ENCODE assay signal across 34 cellular contexts in the genomic region with DNA sequence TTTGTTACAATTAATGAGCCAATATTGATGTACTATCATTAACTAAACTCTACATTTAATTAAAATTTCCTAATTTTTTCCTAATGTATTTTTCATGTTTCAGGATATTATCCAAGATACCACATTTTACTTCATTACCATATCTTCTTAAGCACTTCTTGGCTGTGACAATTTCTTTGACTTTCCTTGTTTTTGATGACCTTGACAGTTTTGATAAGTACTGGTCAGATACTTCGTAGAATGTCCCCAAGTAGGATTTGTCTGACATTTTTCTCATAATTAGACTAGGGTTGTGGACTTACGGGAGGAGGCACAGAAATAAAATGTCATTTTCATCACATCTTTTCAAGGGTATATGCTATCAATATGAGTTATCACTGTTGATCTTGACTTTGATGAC.
A peak's percentile ranks its signal among the peaks of the same experiment; 100 is the strongest.
DNase-seq lines count a peak whose midpoint lies in the region; ATAC-seq, FAIRE-seq and TF ChIP-seq lines count a peak whose summit lies in the region.
"Had no signal": no experiment of that assay in that cellular context is flagged by ENCODE, and none has a peak within 500 bp of the region (broad histone marks: within the 10 kb centered on the region; RNA-seq: fewer than 3 reads in every experiment).

No MANE protein-coding gene starts in this region.

- no peak overlapping the region for H3K9ac ChIP-seq in HepG2 (ENCODE audit: insufficient read depth, low read depth, low read length)
- H3K9ac ChIP-seq in IMR-90 (ENCODE audit: low read depth, low read length), result no peak overlapping the region
- no peak overlapping the region for H3K9ac ChIP-seq in GM12878 (ENCODE audit: control insufficient read depth, insufficient read depth, low read length)
- H3K9ac ChIP-seq: BLaER1; BLaER1 treated with 17β-estradiol and CSF1 and Interleukin-3, amounts not matched to agents 10 nM and 100 nM had no signal

- H3K18ac ChIP-seq in IMR-90 (ENCODE audit: low read depth, low read length), result no peak overlapping the region

- H2BK5ac ChIP-seq in IMR-90 (ENCODE audit: low read depth, low read length, poor library complexity, severe bottlenecking), result no peak overlapping the region

- H3K79me2 ChIP-seq in HepG2 (ENCODE audit: insufficient read depth, low read length) (no peaks in the 10 kb centered on the region), GM12878 (ENCODE audit: control insufficient read depth, insufficient read depth, low read length) (no peaks in the 10 kb centered on the region)

- FAIRE-seq in HepG2 (lab: Jason Lieb, UNC), result no peak
- FAIRE-seq in A549 (lab: Jason Lieb, UNC), result no peak
- FAIRE-seq in GM12878 (lab: Jason Lieb, UNC), result peak; percentile 31
- FAIRE-seq: A204.1, D721Med had no signal

- H3K9me1 ChIP-seq in IMR-90 (ENCODE audit: insufficient read depth, low read length), result no peaks in the 10 kb centered on the region

- H3K4me1 ChIP-seq in HepG2 (ENCODE audit: insufficient read depth, low read length), result no peaks in the 10 kb centered on the region
- H3K4me1 ChIP-seq in right lobe of liver, result no peaks in the 10 kb centered on the region
- no peaks in the 10 kb centered on the region for H3K4me1 ChIP-seq in A549
- no peaks in the 10 kb centered on the region for H3K4me1 ChIP-seq in IMR-90 (ENCODE audit: control insufficient read depth, insufficient read depth, low read length)
- H3K4me1 ChIP-seq in GM12878 (ENCODE audit: control insufficient read depth, insufficient read depth, low read length), result no peaks in the 10 kb centered on the region
- H3K4me1 ChIP-seq: BE2C; BLaER1; BLaER1 treated with 17β-estradiol and CSF1 and Interleukin-3, amounts not matched to agents 10 nM and 100 nM; Caco-2 had no signal

- no peak overlapping the region for H2AK9ac ChIP-seq in IMR-90 (replicated peaks; ENCODE audit: low read depth, low read length, poor library complexity)

- no peak for TF ChIP-seq CTCF in HepG2 (CRISPR knock-in tag; IDR thresholded peaks at IDR 0.05)
- TF ChIP-seq CTCF in right lobe of liver (IDR thresholded peaks at IDR 0.05), result no peak
- no peak for TF ChIP-seq CTCF in A549 (IDR thresholded peaks at IDR 0.05)
- no peak for TF ChIP-seq CTCF in IMR-90 (conservative IDR thresholded peaks at IDR 0.05; ENCODE audit: low read depth, low read length)
- no peak for TF ChIP-seq CTCF in GM12878 (IDR thresholded peaks at IDR 0.05 in 2 of 3, conservative IDR thresholded peaks at IDR 0.05 in 1 of 3; ENCODE audit: control insufficient read depth in 2 of 3, extremely low read depth in 1 of 3, insufficient read depth in 1 of 3, low read depth in 3 of 3, low read length in 3 of 3)

- dilution Hi-C loops in IMR-90 (cut with HindIII; ENCODE audit: low sequenced_read_pairs, unreplicated experiment), result no loop called here

- H3K56ac ChIP-seq in IMR-90 (ENCODE audit: extremely low read depth, insufficient read depth, low read length), result no peak overlapping the region

- no peak overlapping the region for H4K5ac ChIP-seq in IMR-90 (ENCODE audit: low read depth, low read length)

- intact Hi-C loops in HepG2 (cut with micrococcal nuclease; ENCODE audit: unreplicated experiment), result no loop called here
- intact Hi-C loops in right lobe of liver (cut with DNase I), result no loop called here
- intact Hi-C loops in IMR-90 (cut with micrococcal nuclease), result no loop called here
- intact Hi-C loops in GM12878 (cut with micrococcal nuclease; ENCODE audit: unreplicated experiment), result no loop called here

- no peak overlapping the region for H3K27ac ChIP-seq in HepG2 (ENCODE audit: extremely low read length, insufficient read depth, low read length)
- H3K27ac ChIP-seq in right lobe of liver, result no peak overlapping the region
- no peak overlapping the region for H3K27ac ChIP-seq in A549
- H3K27ac ChIP-seq in IMR-90 (ENCODE audit: insufficient read depth, low read length), result no peak overlapping the region
- H3K27ac ChIP-seq in GM12878 (ENCODE audit: control insufficient read depth, insufficient read depth), result no peak overlapping the region
- H3K27ac ChIP-seq: 22Rv1; BLaER1; BLaER1 treated with 17β-estradiol and CSF1 and Interleukin-3, amounts not matched to agents 10 nM and 100 nM; C4-2B had no signal

- in situ Hi-C loops in HepG2 (cut with HindIII; ENCODE audit: extremely low pct_ligation_motif_present, low pct_unique_long_range_greater_than_20kb) (no loop called here), IMR-90 (cut with MboI; ENCODE audit: low sequenced_read_pairs) (no loop called here), GM12878 (cut with MboI) (no loop called here)

- H4K20me1 ChIP-seq in HepG2 (ENCODE audit: insufficient read depth, low read length), result no peaks in the 10 kb centered on the region
- H4K20me1 ChIP-seq in IMR-90 (ENCODE audit: insufficient read depth, low read length), result no peaks in the 10 kb centered on the region
- H4K20me1 ChIP-seq in GM12878 (ENCODE audit: control insufficient read depth, insufficient read depth), result no peaks in the 10 kb centered on the region
- H4K20me1 ChIP-seq: BLaER1; BLaER1 treated with 17β-estradiol and CSF1 and Interleukin-3, amounts not matched to agents 10 nM and 100 nM had no signal

- no peak for ATAC-seq in HepG2
- no peak for ATAC-seq in right lobe of liver
- no peak for ATAC-seq in A549
- ATAC-seq in IMR-90 (ENCODE audit: low read depth), result no peak
- no peak for ATAC-seq in GM12878
- ATAC-seq in GM19397 (IDR thresholded peaks at IDR 0.05; ENCODE audit: unreplicated experiment), result no peak
- ATAC-seq: CD8-positive, alpha-beta T cell had no signal

- BruUV-seq in HepG2 (replicated peaks; lab: Mats Ljungman, UMichigan), result no TSS peak
- no TSS peak for BruUV-seq in IMR-90 (replicated peaks; lab: Mats Ljungman, UMichigan)
- BruUV-seq in GM12878 (replicated peaks; lab: Mats Ljungman, UMichigan), result no TSS peak

- H4K8ac ChIP-seq in IMR-90 (ENCODE audit: low read depth in 2 of 2, low read length in 2 of 2), result no peak overlapping the region

- H2AFZ ChIP-seq in HepG2 (ENCODE audit: low read length), result no peak overlapping the region
- H2AFZ ChIP-seq in IMR-90 (replicated peaks; ENCODE audit: low read length, poor library complexity), result no peak overlapping the region
- H2AFZ ChIP-seq in GM12878 (ENCODE audit: control insufficient read depth, low read depth, low read length), result no peak overlapping the region

- no peak overlapping the region for H3K4ac ChIP-seq in IMR-90 (ENCODE audit: low read depth, low read length)

- no peaks in the 10 kb centered on the region for H3K79me1 ChIP-seq in IMR-90 (ENCODE audit: low read depth in 1 of 2, low read length in 2 of 2)

- SMC1A ChIA-PET in GM12878 (lab: Charles Lee; ENCODE audit: uncharacterized antibody, unreplicated experiment), result no interaction called here

- 4% methylated on average over 2 of the region's 2 CpGs for WGBS in HepG2 (ENCODE audit: low lambda C conversion rate)
- WGBS in right lobe of liver (ENCODE audit: insufficient coverage, low coverage, low lambda C conversion rate, missing lambda C conversion rate), result 53% methylated on average over 2 of the region's 2 CpGs
- WGBS in A549 (ENCODE audit: missing lambda C conversion rate), result 17% methylated on average over 2 of the region's 2 CpGs
- WGBS in IMR-90 (ENCODE audit: extremely low coverage in 2 of 2, insufficient read length in 1 of 2), 2 experiments, result no CpG with 5 or more reads among the region's 2 CpGs
- WGBS in GM12878 (ENCODE audit: insufficient coverage, insufficient replicate concordance, low lambda C conversion rate, missing lambda C conversion rate), result 0% methylated on average over 2 of the region's 2 CpGs

- no peak overlapping the region for H2BK120ac ChIP-seq in IMR-90 (ENCODE audit: low read depth, low read length)

- RAD21 ChIA-PET in GM12878 (lab: Charles Lee; ENCODE audit: unreplicated experiment), result no interaction called here

- no peak overlapping the region for H2AK5ac ChIP-seq in IMR-90 (ENCODE audit: low read depth, low read length)

- H3K23ac ChIP-seq in IMR-90 (ENCODE audit: low read depth, low read length), result no peak overlapping the region

- no peak for DNase-seq in HepG2 (ENCODE audit: low spot score)
- no peak for DNase-seq in right lobe of liver
- DNase-seq in A549 (ENCODE audit: low read depth in 1 of 2, low spot score in 1 of 2), result no peak
- DNase-seq in IMR-90, result no peak
- DNase-seq in GM12878 (ENCODE audit: low read depth, low spot score), result no peak
- DNase-seq in NCI-H226, result no peak
- no peak for DNase-seq in activated CD4-positive, alpha-beta T cell treated with anti-CD3 and anti-CD28 coated beads for 48 hours
- DNase-seq: 8988T; ACHN; AML-193; BE2C; C1 segment of cervical spinal cord; Caco-2; Calu3; CD4-positive, alpha-beta memory T cell; CD4-positive, alpha-beta T cell; CD4-positive, CD25-positive, alpha-beta regulatory T cell; CD8-positive, alpha-beta memory T cell; CD8-positive, alpha-beta T cell; COR-L47; DMS 273 treated with DMSO at 0.1 percent for 48 hours; DMS153; DMS53; DMS79; DMS79 treated with DMSO at 0.1 percent for 48 hours; DND-41; EL had no signal

- H2BK20ac ChIP-seq in IMR-90 (ENCODE audit: low read depth, low read length), result no peak overlapping the region

- H3K4me2 ChIP-seq in HepG2 (ENCODE audit: low read depth, low read length), result no peak overlapping the region
- no peak overlapping the region for H3K4me2 ChIP-seq in A549
- H3K4me2 ChIP-seq in IMR-90 (ENCODE audit: low read depth, low read length), result no peak overlapping the region
- no peak overlapping the region for H3K4me2 ChIP-seq in GM12878 (ENCODE audit: control insufficient read depth, insufficient read depth)
- H3K4me2 ChIP-seq: BLaER1; BLaER1 treated with 17β-estradiol and CSF1 and Interleukin-3, amounts not matched to agents 10 nM and 100 nM had no signal

- H4K91ac ChIP-seq in IMR-90 (ENCODE audit: insufficient read depth, low read depth, low read length), result no peak overlapping the region

- no peaks in the 10 kb centered on the region for H3K27me3 ChIP-seq in HepG2 (ENCODE audit: control insufficient read depth in 1 of 2, insufficient read depth in 2 of 2, low read length in 2 of 2)
- no peaks in the 10 kb centered on the region for H3K27me3 ChIP-seq in right lobe of liver
- H3K27me3 ChIP-seq in IMR-90 (ENCODE audit: control insufficient read depth, insufficient read depth, low read length), result no peaks in the 10 kb centered on the region
- H3K27me3 ChIP-seq in GM12878 (replicated peaks in 1 of 2; ENCODE audit: control insufficient read depth in 2 of 2, insufficient read depth in 2 of 2, low read length in 1 of 2), result no peaks in the 10 kb centered on the region
- H3K27me3 ChIP-seq: BE2C; BLaER1; BLaER1 treated with 17β-estradiol and CSF1 and Interleukin-3, amounts not matched to agents 10 nM and 100 nM had no signal

- CTCF ChIA-PET in HepG2 (lab: Yijun Ruan, JAX; ENCODE audit: low intra/inter-chr PET ratio, low total read pairs) (no interaction called here), A549 (lab: Yijun Ruan, JAX) (no interaction called here), IMR-90 (lab: Yijun Ruan, JAX) (no interaction called here), GM12878 (lab: Yijun Ruan, JAX) (no interaction called here)

- no peak overlapping the region for H3K4me3 ChIP-seq in HepG2 (replicated peaks in 1 of 3; ENCODE audit: insufficient read depth in 1 of 3, low read depth in 2 of 3, low read length in 3 of 3)
- H3K4me3 ChIP-seq in right lobe of liver, result no peak overlapping the region
- H3K4me3 ChIP-seq in A549, result no peak overlapping the region
- no peak overlapping the region for H3K4me3 ChIP-seq in IMR-90 (ENCODE audit: insufficient read depth, low read depth, low read length)
- H3K4me3 ChIP-seq in GM12878, result no peak overlapping the region
- H3K4me3 ChIP-seq: BLaER1; BLaER1 treated with 17β-estradiol and CSF1 and Interleukin-3, amounts not matched to agents 10 nM and 100 nM had no signal

- TF ChIP-seq EP300 in HepG2 (IDR thresholded peaks at IDR 0.05; ENCODE audit: low read depth in 2 of 2, low read length in 2 of 2) (no peak), HepG2 (CRISPR knock-in tag; IDR thresholded peaks at IDR 0.05; ENCODE audit: borderline replicate concordance) (no peak), A549 (IDR thresholded peaks at IDR 0.05) (no peak), GM12878 (IDR thresholded peaks at IDR 0.05; ENCODE audit: borderline replicate concordance in 1 of 2, control insufficient read depth in 1 of 2, low read depth in 2 of 2, low read length in 2 of 2) (no peak)

- POLR2A ChIA-PET in HepG2 (lab: Yijun Ruan, JAX), result no interaction called here
- POLR2A ChIA-PET in A549 (lab: Yijun Ruan, JAX), result no interaction called here
- POLR2A ChIA-PET in IMR-90 (lab: Charles Lee; ENCODE audit: unreplicated experiment), result no interaction called here
- POLR2A ChIA-PET in GM12878 (lab: Charles Lee), result interaction anchor here (0.6 kb wide), 1 partner anchor 613 kb away, joined by 4 read pairs; no protein-coding TSS in a partner anchor

- H2BK15ac ChIP-seq in IMR-90 (ENCODE audit: low read depth, low read length), result no peak overlapping the region

- no peak overlapping the region for H3K14ac ChIP-seq in IMR-90 (replicated peaks; ENCODE audit: low read depth, low read length)

- no peak for TF ChIP-seq POLR2A in HepG2 (IDR thresholded peaks at IDR 0.05; ENCODE audit: insufficient read depth in 1 of 2, low read depth in 2 of 2, low read length in 2 of 2)
- TF ChIP-seq POLR2A in right lobe of liver (IDR thresholded peaks at IDR 0.05), result no peak
- TF ChIP-seq POLR2A in A549 (IDR thresholded peaks at IDR 0.05; ENCODE audit: low read length), result no peak
- TF ChIP-seq POLR2A in IMR-90 (IDR thresholded peaks at IDR 0.05; ENCODE audit: low read depth, low read length), result no peak
- no peak for TF ChIP-seq POLR2A in GM12878 (IDR thresholded peaks at IDR 0.05; ENCODE audit: low read depth, low read length)

- H3K9me3 ChIP-seq in HepG2 (ENCODE audit: low read length), result peaks cover 90% of the 10 kb centered on the region
- no peaks in the 10 kb centered on the region for H3K9me3 ChIP-seq in right lobe of liver
- H3K9me3 ChIP-seq in A549, result no peaks in the 10 kb centered on the region; the same call in 1 of the 3 replicates
- H3K9me3 ChIP-seq in IMR-90 (ENCODE audit: control insufficient read depth, insufficient read depth, low read length), result peaks cover 8% of the 10 kb centered on the region
- H3K9me3 ChIP-seq in GM12878 (replicated peaks; ENCODE audit: control insufficient read depth, insufficient read depth, low read length), result no peaks in the 10 kb centered on the region
- H3K9me3 ChIP-seq: BE2C; BLaER1; BLaER1 treated with 17β-estradiol and CSF1 and Interleukin-3, amounts not matched to agents 10 nM and 100 nM; Caco-2 had no signal

- H3K36me3 ChIP-seq in HepG2 (replicated peaks in 1 of 2; ENCODE audit: control insufficient read depth in 1 of 2, insufficient read depth in 2 of 2, low read length in 2 of 2), result no peaks in the 10 kb centered on the region
- no peaks in the 10 kb centered on the region for H3K36me3 ChIP-seq in right lobe of liver
- H3K36me3 ChIP-seq in IMR-90 (ENCODE audit: control insufficient read depth, insufficient read depth, low read length), result no peaks in the 10 kb centered on the region
- no peaks in the 10 kb centered on the region for H3K36me3 ChIP-seq in GM12878 (ENCODE audit: control insufficient read depth in 2 of 2, insufficient read depth in 2 of 2, low read length in 1 of 2)
- H3K36me3 ChIP-seq: BE2C; BLaER1; BLaER1 treated with 17β-estradiol and CSF1 and Interleukin-3, amounts not matched to agents 10 nM and 100 nM had no signal

- TF ChIP-seq RAD21 in HepG2 (CRISPR knock-in tag; IDR thresholded peaks at IDR 0.05), result no peak
- TF ChIP-seq RAD21 in A549 (conservative IDR thresholded peaks at IDR 0.05 in 1 of 2, IDR thresholded peaks at IDR 0.05 in 1 of 2), result no peak
- TF ChIP-seq RAD21 in IMR-90 (IDR thresholded peaks at IDR 0.05; ENCODE audit: low read length), result no peak
- no peak for TF ChIP-seq RAD21 in GM12878 (IDR thresholded peaks at IDR 0.05; ENCODE audit: insufficient read depth, low read depth, low read length)
